In genomic region chr12:56726196-56726675, GRCh38 we compare ENCODE assay signal across 8 cellular contexts. TPM values are rescaled to one million over a fixed set of nuclear protein-coding genes. Genes with fewer than 3 reads are reported as not detected.
DNase-seq lines count a peak whose midpoint lies in the region; ATAC-seq and TF ChIP-seq lines count a peak whose summit lies in the region.
"Not testable (repeated sequence)": the region's sequence is repeated elsewhere in the genome, so short reads cannot be mapped to it uniquely, and the experiment has no call there.
"Had no signal": no experiment of that assay in that cellular context is flagged by ENCODE, and none has a peak within 500 bp of the region (broad histone marks: within the 10 kb centered on the region; RNA-seq: fewer than 3 reads in every experiment).

No MANE protein-coding gene starts in this region.

- H3K27ac ChIP-seq in H9 (ENCODE audit: insufficient read length, low read depth, low read length) = not testable (repeated sequence)
- peak overlapping the region; percentile 85 to 93 (median 88) for H3K27ac ChIP-seq in Peyer's patch
- peak overlapping the region; percentile 94 for H3K27ac ChIP-seq in cingulate gyrus (ENCODE audit: low read depth, low read length)
- H3K27ac ChIP-seq in hepatocyte = peak overlapping the region; percentile 96

- H3T11ph ChIP-seq in H9 (ENCODE audit: low read length) = not testable (repeated sequence)

- not testable (repeated sequence) for H3K9me2 ChIP-seq in hepatocyte (replicated peaks; ENCODE audit: insufficient read depth)

- H3K9me3 Mint-ChIP-seq in H9; activated T-cell treated with anti-CD3 and anti-CD28 coated beads, Interleukin-2, amount 50 U/mL, for 72 hours; natural killer cell treated with Interleukin-12 subunit alpha and Interleukin-12 subunit beta and Interleukin-15 and Interleukin-18, amount 100 ng/mL, for 72 hours; stimulated activated memory B cell treated with anti-CD40 and anti-IgM and Interleukin-4, amounts not matched to agents 10 μg/mL and 1 μg/mL and 100 μg/mL, for 72 hours: not testable (repeated sequence)

- H2AFZ ChIP-seq in H9 (ENCODE audit: low read length) = not testable (repeated sequence)
- peak overlapping the region; percentile 79 for H2AFZ ChIP-seq in hepatocyte

- H3K27me3 Mint-ChIP-seq in H9 (ENCODE audit: low read depth); activated T-cell treated with anti-CD3 and anti-CD28 coated beads, Interleukin-2, amount 50 U/mL, for 72 hours (ENCODE audit: low read depth); natural killer cell treated with Interleukin-12 subunit alpha and Interleukin-12 subunit beta and Interleukin-15 and Interleukin-18, amount 100 ng/mL, for 72 hours; stimulated activated memory B cell treated with anti-CD40 and anti-IgM and Interleukin-4, amounts not matched to agents 10 μg/mL and 1 μg/mL and 100 μg/mL, for 72 hours: not testable (repeated sequence)

- not testable (repeated sequence) for H3K23ac ChIP-seq in H9 (ENCODE audit: insufficient read length, low read depth, low read length)

- H2BK20ac ChIP-seq in H9 (ENCODE audit: low read depth, low read length, poor library complexity, severe bottlenecking) = not testable (repeated sequence)

- not testable (repeated sequence) for H2AK5ac ChIP-seq in H9 (ENCODE audit: insufficient read length, low read length)

- H4K5ac ChIP-seq in H9 (ENCODE audit: insufficient read length, low read depth, low read length) = not testable (repeated sequence)

- H3K9me3 ChIP-seq in H9 (ENCODE audit: control insufficient read depth, low read depth, low read length); Peyer's patch; hepatocyte (ENCODE audit: low read depth): not testable (repeated sequence)

- H3K18ac ChIP-seq in H9 (ENCODE audit: insufficient read length, low read depth, low read length) = not testable (repeated sequence)

- H4K8ac ChIP-seq in H9 (replicated peaks; ENCODE audit: insufficient read length, low read depth, low read length) = not testable (repeated sequence)

- not testable (repeated sequence) for H2BK5ac ChIP-seq in H9 (ENCODE audit: insufficient read length, low read length)

- H3K36me3 ChIP-seq in Peyer's patch; hepatocyte (replicated peaks; ENCODE audit: insufficient read depth, low read depth): not testable (repeated sequence)

- not testable (repeated sequence) for H4K91ac ChIP-seq in H9 (ENCODE audit: insufficient read length, low read depth, low read length)

- H3K4me1 Mint-ChIP-seq in H9 = peaks cover 31 to 35% of the 10 kb centered on the region in 2 experiments
- peaks cover 47% of the 10 kb centered on the region for H3K4me1 Mint-ChIP-seq in activated T-cell treated with anti-CD3 and anti-CD28 coated beads, Interleukin-2, amount 50 U/mL, for 72 hours (ENCODE audit: low read depth)
- peaks cover 25 to 38% of the 10 kb centered on the region in 2 donors for H3K4me1 Mint-ChIP-seq in natural killer cell treated with Interleukin-12 subunit alpha and Interleukin-12 subunit beta and Interleukin-15 and Interleukin-18, amount 100 ng/mL, for 72 hours (ENCODE audit: low read depth in 2 of 2)
- H3K4me1 Mint-ChIP-seq in stimulated activated memory B cell treated with anti-CD40 and anti-IgM and Interleukin-4, amounts not matched to agents 10 μg/mL and 1 μg/mL and 100 μg/mL, for 72 hours = peaks cover 40% of the 10 kb centered on the region

- not testable (repeated sequence) for H2BK12ac ChIP-seq in H9 (ENCODE audit: insufficient read length, low read depth, low read length)

- not testable (repeated sequence) for H3K4me3 ChIP-seq in Peyer's patch, hepatocyte

- H3K27ac Mint-ChIP-seq in H9 = peak overlapping the region; percentile 1 to 100 (median 8); a peak in 4 of 7 replicates
- peak overlapping the region; percentile 96 for H3K27ac Mint-ChIP-seq in activated T-cell treated with anti-CD3 and anti-CD28 coated beads, Interleukin-2, amount 50 U/mL, for 72 hours
- peak overlapping the region; percentile 94 to 95 for H3K27ac Mint-ChIP-seq in natural killer cell treated with Interleukin-12 subunit alpha and Interleukin-12 subunit beta and Interleukin-15 and Interleukin-18, amount 100 ng/mL, for 72 hours
- peak overlapping the region; percentile 97 for H3K27ac Mint-ChIP-seq in stimulated activated memory B cell treated with anti-CD40 and anti-IgM and Interleukin-4, amounts not matched to agents 10 μg/mL and 1 μg/mL and 100 μg/mL, for 72 hours

- WGBS in H9 (ENCODE audit: extremely low coverage, insufficient read length, low lambda C conversion rate) = no CpG with 5 or more reads among the region's 15 CpGs
- 94% methylated on average over 15 of the region's 15 CpGs for WGBS in hepatocyte (ENCODE audit: low lambda C conversion rate, missing lambda C conversion rate)

- TF ChIP-seq POLR2A in Peyer's patch (IDR thresholded peaks at IDR 0.05) = not testable (repeated sequence)

- not testable (repeated sequence) for H3K14ac ChIP-seq in H9 (ENCODE audit: insufficient read depth, low read length)

- peaks cover 10% of the 10 kb centered on the region for H3K23me2 ChIP-seq in H9 (ENCODE audit: insufficient read length, low read depth, low read length, poor library complexity, severe bottlenecking)

- H4K20me1 ChIP-seq in H9 (ENCODE audit: control insufficient read depth, insufficient read depth, insufficient read length) = not testable (repeated sequence)
- H4K20me1 ChIP-seq in hepatocyte (ENCODE audit: insufficient read depth, poor library complexity, severe bottlenecking) = peaks cover 30% of the 10 kb centered on the region

- TF ChIP-seq CTCF in H9 (conservative IDR thresholded peaks at IDR 0.05); Peyer's patch (IDR thresholded peaks at IDR 0.05); hepatocyte (IDR thresholded peaks at IDR 0.05; ENCODE audit: poor library complexity): not testable (repeated sequence)

- not testable (repeated sequence) for H3K56ac ChIP-seq in H9 (ENCODE audit: insufficient read length, low read depth, low read length)

- peak overlapping the region; percentile 99 to 100 for H3K4me3 Mint-ChIP-seq in H9
- peak overlapping the region; percentile 96 to 98 for H3K4me3 Mint-ChIP-seq in activated T-cell treated with anti-CD3 and anti-CD28 coated beads, Interleukin-2, amount 50 U/mL, for 72 hours
- H3K4me3 Mint-ChIP-seq in natural killer cell treated with Interleukin-12 subunit alpha and Interleukin-12 subunit beta and Interleukin-15 and Interleukin-18, amount 100 ng/mL, for 72 hours = peak overlapping the region; percentile 96
- H3K4me3 Mint-ChIP-seq in stimulated activated memory B cell treated with anti-CD40 and anti-IgM and Interleukin-4, amounts not matched to agents 10 μg/mL and 1 μg/mL and 100 μg/mL, for 72 hours = peak overlapping the region; percentile 96

- H3K4ac ChIP-seq in H9 (ENCODE audit: low read depth, low read length) = not testable (repeated sequence)

- not testable (repeated sequence) for H3K9ac ChIP-seq in H9 (ENCODE audit: extremely low read depth, insufficient read length, low read length)

- H3K4me1 ChIP-seq in H9 (ENCODE audit: insufficient read depth, low read length) (peaks cover 10% of the 10 kb centered on the region), Peyer's patch (peaks cover 0 to 28% (median 18%) of the 10 kb centered on the region in 4 donors), hepatocyte (ENCODE audit: insufficient read depth) (peaks cover 28% of the 10 kb centered on the region)

- not testable (repeated sequence) for H3K27me3 ChIP-seq in H9 (ENCODE audit: insufficient read depth, low read length); Peyer's patch; hepatocyte

- not testable (repeated sequence) for H3K4me2 ChIP-seq in H9 (ENCODE audit: insufficient read depth, insufficient read length, low read length)
- H3K4me2 ChIP-seq in hepatocyte = peak overlapping the region; percentile 78

- not testable (repeated sequence) for H3K79me1 ChIP-seq in H9 (ENCODE audit: insufficient read depth, low read depth, low read length, poor library complexity, severe bottlenecking)

- not testable (repeated sequence) for H2BK15ac ChIP-seq in H9 (ENCODE audit: low read depth, low read length)

- H2BK120ac ChIP-seq in H9 (ENCODE audit: low read depth, low read length, poor library complexity, severe bottlenecking) = not testable (repeated sequence)

- peaks cover 43 to 73% (median 61%) of the 10 kb centered on the region in 3 experiments for H3K36me3 Mint-ChIP-seq in H9 (ENCODE audit: insufficient read depth in 1 of 3, low read depth in 3 of 3)
- peaks cover 18 to 49% of the 10 kb centered on the region in 2 donors for H3K36me3 Mint-ChIP-seq in activated T-cell treated with anti-CD3 and anti-CD28 coated beads, Interleukin-2, amount 50 U/mL, for 72 hours (ENCODE audit: insufficient read depth in 2 of 2)
- peaks cover 28% of the 10 kb centered on the region for H3K36me3 Mint-ChIP-seq in natural killer cell treated with Interleukin-12 subunit alpha and Interleukin-12 subunit beta and Interleukin-15 and Interleukin-18, amount 100 ng/mL, for 72 hours
- H3K36me3 Mint-ChIP-seq in stimulated activated memory B cell treated with anti-CD40 and anti-IgM and Interleukin-4, amounts not matched to agents 10 μg/mL and 1 μg/mL and 100 μg/mL, for 72 hours = peaks cover 23% of the 10 kb centered on the region

- not testable (repeated sequence) for DNase-seq in H9; Peyer's patch; activated T-cell treated with anti-CD3 and anti-CD28 coated beads, Interleukin-2, amount 50 U/mL, for 72 hours; hepatocyte (ENCODE audit: low spot score); natural killer cell treated with Interleukin-12 subunit alpha and Interleukin-12 subunit beta and Interleukin-15 and Interleukin-18, amount 100 ng/mL, for 72 hours (ENCODE audit: low spot score)

- ATAC-seq in activated T-cell treated with anti-CD3 and anti-CD28 coated beads, Interleukin-2, amount 50 U/mL, for 72 hours (replicated peaks in 1 of 2); natural killer cell treated with Interleukin-12 subunit alpha and Interleukin-12 subunit beta and Interleukin-15 and Interleukin-18, amount 100 ng/mL, for 72 hours; stimulated activated memory B cell treated with anti-CD40 and anti-IgM and Interleukin-4, amounts not matched to agents 10 μg/mL and 1 μg/mL and 100 μg/mL, for 72 hours: not testable (repeated sequence)

- H3K79me2 ChIP-seq in H9 (ENCODE audit: insufficient read depth, low read length) = peaks cover 34% of the 10 kb centered on the region; the same call in 1 of the 2 replicates
- H3K79me2 ChIP-seq in hepatocyte = peaks cover 38% of the 10 kb centered on the region

RNA-seq across cellular contexts. Expression of gene NACA, which starts 1.1 kb away (rescaled TPM):
- total RNA-seq in H9 (2021) (1,176 and 1,204 TPM in 2 replicates), Peyer's patch (100 to 1,000 TPM; 313 to 793 (median 416) TPM), hepatocyte (1,295 and 1,361 TPM in 2 replicates)
- 100 to 1,000 TPM; 903 to 922 TPM for total RNA-seq in activated T-cell treated with anti-CD3 and anti-CD28 coated beads, Interleukin-2, amount 50 U/mL, for 72 hours
- 631 and 655 TPM in 2 replicates for polyA plus RNA-seq in hepatocyte
- 100 to 1,000 TPM; 322 to 563 TPM for total RNA-seq in natural killer cell treated with Interleukin-12 subunit alpha and Interleukin-12 subunit beta and Interleukin-15 and Interleukin-18, amount 100 ng/mL, for 72 hours

RNA-seq across cellular contexts. Expression of gene PRIM1, which starts 25.9 kb away (rescaled TPM):
- total RNA-seq in H9 (2021) (46.5 and 50.7 TPM in 2 replicates), Peyer's patch (10 to 100 TPM in 1 of 4 donors, 1 to 10 TPM in 3; 3.4 to 38.0 (median 5.7) TPM), hepatocyte (6.8 and 14.0 TPM in 2 replicates)
- total RNA-seq in activated T-cell treated with anti-CD3 and anti-CD28 coated beads, Interleukin-2, amount 50 U/mL, for 72 hours = 10 to 100 TPM; 84.5 to 96.4 TPM
- polyA plus RNA-seq in hepatocyte = 5.9 and 6.5 TPM in 2 replicates
- 10 to 100 TPM; 33.2 to 43.5 TPM for total RNA-seq in natural killer cell treated with Interleukin-12 subunit alpha and Interleukin-12 subunit beta and Interleukin-15 and Interleukin-18, amount 100 ng/mL, for 72 hours

RNA-seq across cellular contexts. Expression of gene HSD17B6, which starts 36.9 kb away (rescaled TPM):
- total RNA-seq in H9 (2021) (3.6 and 5.5 TPM in 2 replicates), Peyer's patch (1 to 10 TPM in 1 of 4 donors, not detected in 3; 2.5 TPM), hepatocyte (2.7 and 3.4 TPM in 2 replicates)
- 1 to 10 TPM; 6.6 to 7.3 TPM for total RNA-seq in activated T-cell treated with anti-CD3 and anti-CD28 coated beads, Interleukin-2, amount 50 U/mL, for 72 hours
- 1.1 and 3.0 TPM in 2 replicates for polyA plus RNA-seq in hepatocyte
- total RNA-seq in natural killer cell treated with Interleukin-12 subunit alpha and Interleukin-12 subunit beta and Interleukin-15 and Interleukin-18, amount 100 ng/mL, for 72 hours = 1 to 10 TPM; 1.0 to 2.7 TPM
- total RNA-seq: cardiac septum had no signal

RNA-seq across cellular contexts. Expression of gene PTGES3, which starts 38.2 kb away (rescaled TPM):
- 435 and 449 TPM in 2 replicates for total RNA-seq in H9 (2021)
- 10 to 100 TPM; 50.6 to 95.7 (median 67.3) TPM for total RNA-seq in Peyer's patch
- 100 to 1,000 TPM; 166 to 192 TPM for total RNA-seq in activated T-cell treated with anti-CD3 and anti-CD28 coated beads, Interleukin-2, amount 50 U/mL, for 72 hours
- total RNA-seq in hepatocyte = 128 and 142 TPM in 2 replicates
- 154 and 156 TPM in 2 replicates for polyA plus RNA-seq in hepatocyte
- total RNA-seq in natural killer cell treated with Interleukin-12 subunit alpha and Interleukin-12 subunit beta and Interleukin-15 and Interleukin-18, amount 100 ng/mL, for 72 hours = 100 to 1,000 TPM; 201 to 270 TPM

Comparison
In these comparisons a context has a peak if more than half of its experiments do, and no peak if none do; other contexts are left out.
1. H3K27ac Mint-ChIP-seq: peak in every context shown above with its lines; median percentile 97 in stimulated activated memory B cell treated with anti-CD40 and anti-IgM and Interleukin-4, amounts not matched to agents 10 μg/mL and 1 μg/mL and 100 μg/mL, for 72 hours; 96 in activated T-cell treated with anti-CD3 and anti-CD28 coated beads, Interleukin-2, amount 50 U/mL, for 72 hours; 94 in natural killer cell treated with Interleukin-12 subunit alpha and Interleukin-12 subunit beta and Interleukin-15 and Interleukin-18, amount 100 ng/mL, for 72 hours; 8 in H9.